Comparison of ENCODE assay signal across 23 cellular contexts in the genomic region with DNA sequence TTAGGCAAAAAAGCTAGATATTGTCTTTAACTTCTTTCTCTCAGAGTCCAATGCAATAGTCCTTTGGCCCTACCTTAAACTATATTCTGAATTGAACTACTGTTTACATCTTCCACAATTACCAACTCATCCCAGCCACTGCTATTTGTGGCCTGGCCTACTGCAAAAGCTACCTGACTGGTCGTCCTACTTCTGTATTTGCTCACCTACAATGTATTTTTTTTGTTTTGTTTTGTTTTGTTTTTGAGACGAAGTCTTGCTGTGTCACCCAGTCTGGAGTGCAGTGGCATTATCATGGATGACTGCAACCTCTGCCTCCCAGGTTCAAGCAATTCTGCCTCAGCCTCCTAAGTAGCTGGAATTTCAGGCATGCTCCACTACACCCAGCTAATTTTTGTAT.
"Had no signal": no experiment of that assay in that cellular context is flagged by ENCODE, and none has a peak within 500 bp of the region (broad histone marks: within the 10 kb centered on the region; RNA-seq: fewer than 3 reads in every experiment).

No MANE protein-coding gene starts in this region.

- H3K4me3 ChIP-seq: esophagus muscularis mucosa, sigmoid colon, thoracic aorta, upper lobe of left lung had no signal

- H3K27ac ChIP-seq: esophagus muscularis mucosa, sigmoid colon, thoracic aorta, upper lobe of left lung, VCaP had no signal

- H3K4me3 Mint-ChIP-seq: activated T-cell treated with anti-CD3 and anti-CD28 coated beads, Interleukin-2, amount 50 U/mL, for 24 hours; activated T-helper 17 cell treated with anti-CD3 and anti-CD28 coated beads, Interleukin-2, amount 50 U/mL, for 72 hours; brain; naive thymus-derived CD4-positive, alpha-beta T cell; neural crest cell; stimulated activated naive B cell treated with anti-CD40 and anti-IgM and Interleukin-4, amounts not matched to agents 10 μg/mL and 1 μg/mL and 100 μg/mL, for 72 hours had no signal

- H3K36me3 Mint-ChIP-seq: activated naive CD4-positive, alpha-beta T cell treated with anti-CD3 and anti-CD28 coated beads, Interleukin-2, amount 50 U/mL, for 72 hours; brain; naive thymus-derived CD4-positive, alpha-beta T cell; stimulated activated naive B cell treated with anti-CD40 and anti-IgM and Interleukin-4, amounts not matched to agents 10 μg/mL and 1 μg/mL and 100 μg/mL, for 72 hours had no signal

- H3K4me1 Mint-ChIP-seq: activated T-helper 17 cell treated with anti-CD3 and anti-CD28 coated beads, Interleukin-2, amount 50 U/mL, for 72 hours had no signal

- H3K27ac Mint-ChIP-seq: activated naive CD4-positive, alpha-beta T cell treated with anti-CD3 and anti-CD28 coated beads, Interleukin-2, amount 50 U/mL, for 72 hours; activated T-cell treated with anti-CD3 and anti-CD28 coated beads, Interleukin-2, amount 50 U/mL, for 24 hours; activated T-helper 17 cell treated with anti-CD3 and anti-CD28 coated beads, Interleukin-2, amount 50 U/mL, for 72 hours; stimulated activated naive B cell treated with anti-CD40 and anti-IgM and Interleukin-4, amounts not matched to agents 10 μg/mL and 1 μg/mL and 100 μg/mL, for 72 hours had no signal

- H3K4me1 ChIP-seq: sigmoid colon, upper lobe of left lung had no signal

- H3K9me3 ChIP-seq: esophagus muscularis mucosa, sigmoid colon, thoracic aorta, upper lobe of left lung had no signal

- H3K36me3 ChIP-seq: esophagus muscularis mucosa, sigmoid colon, thoracic aorta, upper lobe of left lung had no signal

- H3K27me3 ChIP-seq: esophagus muscularis mucosa, sigmoid colon, upper lobe of left lung had no signal

- H3K27me3 Mint-ChIP-seq: activated T-cell treated with anti-CD3 and anti-CD28 coated beads, Interleukin-2, amount 50 U/mL, for 24 hours; brain had no signal

- H3K9me3 Mint-ChIP-seq: activated naive CD4-positive, alpha-beta T cell treated with anti-CD3 and anti-CD28 coated beads, Interleukin-2, amount 50 U/mL, for 72 hours; activated T-cell treated with anti-CD3 and anti-CD28 coated beads, Interleukin-2, amount 50 U/mL, for 24 hours; activated T-helper 17 cell treated with anti-CD3 and anti-CD28 coated beads, Interleukin-2, amount 50 U/mL, for 72 hours; brain; stimulated activated naive B cell treated with anti-CD40 and anti-IgM and Interleukin-4, amounts not matched to agents 10 μg/mL and 1 μg/mL and 100 μg/mL, for 72 hours had no signal

- ATAC-seq: activated CD4-positive, CD25-positive, alpha-beta regulatory T cell treated with anti-CD3 and anti-CD28 coated beads, Interleukin-2, amount 50 U/mL, for 24 hours; activated naive CD4-positive, alpha-beta T cell treated with anti-CD3 and anti-CD28 coated beads, Interleukin-2, amount 50 U/mL, for 72 hours; activated T-helper 17 cell treated with anti-CD3 and anti-CD28 coated beads, Interleukin-2, amount 50 U/mL, for 72 hours; naive thymus-derived CD4-positive, alpha-beta T cell; stimulated activated naive B cell treated with anti-CD40 and anti-IgM and Interleukin-4, amounts not matched to agents 10 μg/mL and 1 μg/mL and 100 μg/mL, for 72 hours had no signal

- DNase-seq: activated CD8-positive, alpha-beta memory T cell treated with anti-CD3 and anti-CD28 coated beads for 24 hours; activated CD8-positive, alpha-beta memory T cell treated with anti-CD3 and anti-CD28 coated beads, Interleukin-2, amount 50 U/mL, for 4 hours; activated T-cell treated with anti-CD3 and anti-CD28 coated beads, Interleukin-2, amount 50 U/mL, for 24 hours; aorta; caudate nucleus; dermis blood vessel endothelial cell; effector memory CD4-positive, alpha-beta T cell; hippocampal formation; naive thymus-derived CD4-positive, alpha-beta T cell; sigmoid colon; stimulated activated CD4-positive, alpha-beta T cell treated with anti-CD3 and anti-CD28 coated beads, Interleukin-2, amount 100 ng/mL, for 48 hours; stimulated activated CD8-positive, alpha-beta memory T cell treated with anti-CD3 and anti-CD28 coated beads, Interleukin-4, amount 100 ng/mL, for 48 hours; stimulated activated naive B cell treated with anti-CD40 and anti-IgM and Interleukin-4, amounts not matched to agents 10 μg/mL and 1 μg/mL and 100 μg/mL, for 72 hours; T-helper 2 cell; upper lobe of left lung had no signal
